14 cellular contexts compared by ENCODE assay signal in genomic region chr17:75442168-75443103, GRCh38. TPM values are rescaled to one million over a fixed set of nuclear protein-coding genes. Genes with fewer than 3 reads are reported as not detected.
DNase-seq lines count a peak whose midpoint lies in the region; ATAC-seq and TF ChIP-seq lines count a peak whose summit lies in the region.
"Had no signal": no experiment of that assay in that cellular context is flagged by ENCODE, and none has a peak within 500 bp of the region (broad histone marks: within the 10 kb centered on the region; RNA-seq: fewer than 3 reads in every experiment).

No MANE protein-coding gene starts in this region.

- H3K27me3 ChIP-seq in heart left ventricle (no peaks in the 10 kb centered on the region), esophagus squamous epithelium (no peaks in the 10 kb centered on the region), parathyroid adenoma (ENCODE audit: control insufficient read depth, insufficient read depth, low read length) (no peaks in the 10 kb centered on the region)
- H3K27me3 ChIP-seq: neutrophil had no signal

- no peaks in the 10 kb centered on the region for H3K9me3 ChIP-seq in heart left ventricle
- no peaks in the 10 kb centered on the region for H3K9me3 ChIP-seq in esophagus squamous epithelium
- H3K9me3 ChIP-seq in parathyroid adenoma (ENCODE audit: control insufficient read depth, low read length): no peaks in the 10 kb centered on the region
- H3K9me3 ChIP-seq: neutrophil had no signal

- H3K27ac ChIP-seq in heart left ventricle: peak overlapping the region in 10 of 12 donors; percentile 11 to 67 (median 37)
- peak overlapping the region in 3 of 4 donors; percentile 18 to 55 (median 48) for H3K27ac ChIP-seq in esophagus squamous epithelium
- peak overlapping the region; percentile 80 for H3K27ac ChIP-seq in parathyroid adenoma
- H3K27ac ChIP-seq: neutrophil had no signal

- ATAC-seq in heart left ventricle (peak in 1 of 4 donors; percentile 38), HG02798 (IDR thresholded peaks at IDR 0.05; ENCODE audit: poor library complexity, unreplicated experiment) (no peak), GM21576 (IDR thresholded peaks at IDR 0.05; ENCODE audit: unreplicated experiment) (no peak)
- ATAC-seq: activated CD8-positive, alpha-beta T cell treated with anti-CD3 and anti-CD28 coated beads for 36 hours; CD8-positive, alpha-beta T cell had no signal

- TF ChIP-seq POLR2A in heart left ventricle (IDR thresholded peaks at IDR 0.05) (no peak), esophagus squamous epithelium (IDR thresholded peaks at IDR 0.05) (no peak)

- WGBS in heart left ventricle, 4 donors: 68 to 87% (median 77%) methylated on average over 4 of the region's 4 CpGs
- WGBS in esophagus squamous epithelium, 2 donors: 54 to 56% methylated on average over 4 of the region's 4 CpGs

- TF ChIP-seq CTCF in heart left ventricle (IDR thresholded peaks at IDR 0.05): no peak
- no peak for TF ChIP-seq CTCF in esophagus squamous epithelium (IDR thresholded peaks at IDR 0.05)
- TF ChIP-seq CTCF in parathyroid adenoma (IDR thresholded peaks at IDR 0.05): no peak

- no peak overlapping the region for H3K4me2 ChIP-seq in parathyroid adenoma (ENCODE audit: low read length)

- H3K36me3 ChIP-seq in heart left ventricle (no peaks in the 10 kb centered on the region), esophagus squamous epithelium (no peaks in the 10 kb centered on the region), parathyroid adenoma (ENCODE audit: control insufficient read depth, insufficient read depth, low read length) (no peaks in the 10 kb centered on the region)
- H3K36me3 ChIP-seq: neutrophil had no signal

- no peak overlapping the region for H3K9ac ChIP-seq in parathyroid adenoma

- H3K4me3 ChIP-seq in heart left ventricle: no peak overlapping the region
- no peak overlapping the region for H3K4me3 ChIP-seq in esophagus squamous epithelium
- no peak overlapping the region for H3K4me3 ChIP-seq in parathyroid adenoma (ENCODE audit: low read depth, low read length)

- H3K79me2 ChIP-seq in parathyroid adenoma: no peaks in the 10 kb centered on the region

- no peak overlapping the region for H2AFZ ChIP-seq in parathyroid adenoma

- DNase-seq in heart left ventricle (peak in 2 of 5 donors; percentile 28 to 30), cardiac septum (ENCODE audit: low spot score) (no peak), esophagus squamous epithelium (lab: John Stamatoyannopoulos, UW) (no peak), Ammon's horn (ENCODE audit: low spot score) (no peak)
- no peak for DNase-seq in activated CD4-positive, alpha-beta T cell treated with anti-CD3 and anti-CD28 coated beads, Interleukin-2, amount 50 U/mL, for 48 hours
- DNase-seq: activated CD8-positive, alpha-beta T cell treated with anti-CD3 and anti-CD28 coated beads for 36 hours; CD8-positive, alpha-beta T cell; Karpas-422; midbrain; stimulated activated naive CD4-positive, alpha-beta T cell treated with Interleukin-2 at 50 U/mL for 16 hours had no signal

- intact Hi-C loops in heart left ventricle (cut with DNase I) (loop anchor here in 3 of 10 donors (5.0 kb wide), 3 partner anchors 35 to 75 kb away; partner anchors contain the start of genes CASKIN2 (in 2 of the 3) and TSEN54 (in 2 of the 3)), cardiac septum (cut with DNase I) (loop anchor here (5.0 kb wide), 1 partner anchor 70 kb away; no protein-coding TSS in a partner anchor), esophagus squamous epithelium (cut with DNase I) (no loop called here)

- peaks cover 5 to 44% (median 23%) of the 10 kb centered on the region in 12 donors for H3K4me1 ChIP-seq in heart left ventricle
- H3K4me1 ChIP-seq in esophagus squamous epithelium: peaks cover 11 to 35% (median 17%) of the 10 kb centered on the region in 3 donors
- no peaks in the 10 kb centered on the region for H3K4me1 ChIP-seq in parathyroid adenoma

RNA-seq across cellular contexts. Expression of gene TMEM94, which starts 14.0 kb away (rescaled TPM):
- total RNA-seq in heart left ventricle: 100 to 1,000 TPM in 1 of 9 donors, 10 to 100 TPM in 8; 35.7 to 130 (median 52.7) TPM
- 10 to 100 TPM; 34.1 to 35.0 TPM for polyA plus RNA-seq in heart left ventricle
- total RNA-seq in cardiac septum: 56.6 TPM
- 10 to 100 TPM; 19.3 to 56.5 (median 28.3) TPM for total RNA-seq in esophagus squamous epithelium

RNA-seq across cellular contexts. Expression of gene GRB2, which starts 37.0 kb away (rescaled TPM):
- 100 to 1,000 TPM in 2 of 9 donors, 10 to 100 TPM in 7; 37.2 to 145 (median 67.7) TPM for total RNA-seq in heart left ventricle
- polyA plus RNA-seq in heart left ventricle: 10 to 100 TPM; 24.5 to 68.2 TPM
- total RNA-seq in cardiac septum: 57.1 TPM
- total RNA-seq in esophagus squamous epithelium: 100 to 1,000 TPM in 2 of 4 donors, 10 to 100 TPM in 2; 58.9 to 128 (median 107) TPM
